In the genomic region with DNA sequence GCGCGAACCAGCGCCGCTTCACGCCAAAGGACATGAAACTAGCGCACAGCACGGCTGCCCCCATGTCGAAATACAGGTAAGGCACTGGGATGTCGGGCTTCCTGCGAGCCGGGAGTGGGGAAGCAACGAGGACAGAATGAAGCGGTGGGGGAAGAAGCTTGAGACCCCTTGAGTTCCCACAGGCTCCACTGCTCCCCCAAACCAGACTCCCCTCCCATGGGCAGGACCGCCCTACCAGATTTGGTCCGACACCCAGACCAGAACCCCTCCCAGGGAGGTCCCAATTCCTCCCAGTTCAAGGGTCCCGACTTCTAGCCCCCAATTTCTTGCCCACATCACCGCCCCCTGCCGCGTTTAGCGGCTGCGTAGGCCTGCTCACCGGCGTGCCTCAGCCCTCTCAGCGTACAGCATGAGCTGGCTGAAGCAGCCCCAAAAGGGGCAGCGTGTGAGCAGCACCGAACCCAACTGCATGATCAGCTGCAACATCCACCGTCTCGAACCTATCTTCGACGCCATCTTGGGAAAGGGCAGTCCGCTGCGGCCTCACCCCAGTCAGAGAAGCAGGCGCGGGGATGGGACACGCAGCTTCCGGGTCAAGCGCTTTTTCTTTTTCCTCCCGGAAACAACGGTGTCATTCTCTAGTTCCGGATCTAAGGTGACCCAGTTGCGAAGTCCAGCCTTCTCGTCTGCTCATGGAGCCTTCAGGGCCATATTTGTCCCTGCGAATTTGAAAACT, we compare ENCODE assay signal across 8 cellular contexts. TPM values are rescaled to one million over a fixed set of nuclear protein-coding genes. Genes with fewer than 3 reads are reported as not detected.
DNase-seq lines count a peak whose midpoint lies in the region; ATAC-seq and TF ChIP-seq lines count a peak whose summit lies in the region.

A gene (minus strand): TSS at position 527 of the 736 bp plus-strand sequence. CDS start 11 bp downstream, at position 516.

- H3K4me1 Mint-ChIP-seq in type B pancreatic cell (ENCODE audit: unreplicated experiment), result peaks cover 11% of the 10 kb centered on the region

- no peaks in the 10 kb centered on the region for H3K27me3 Mint-ChIP-seq in type B pancreatic cell

- H3K36me3 Mint-ChIP-seq in type B pancreatic cell, result peaks cover 12% of the 10 kb centered on the region

- peak within 1 kb of the TSS; percentile 88 for H3K4me3 ChIP-seq in GM08714 (ENCODE audit: low read length)

- peak; percentile 93 for DNase-seq in NCI-H146 (lab: John Stamatoyannopoulos, UW)
- peak; percentile 93 for DNase-seq in amniotic epithelial cell (ENCODE audit: low read depth)
- peak; percentile 92 for DNase-seq in left cardiac atrium
- peak; percentile 85 to 98 (median 91) for DNase-seq in posterior cingulate gyrus
- DNase-seq in type B pancreatic cell (ENCODE audit: extremely low spot score, unreplicated experiment), result peak; percentile 85

- ATAC-seq in HG02642 (IDR thresholded peaks at IDR 0.05; ENCODE audit: poor library complexity, unreplicated experiment) (peak; percentile 79), left cardiac atrium (peak; percentile 94 to 96)

- intact Hi-C loops in T-helper 1 cell treated with Interleukin-12 subunit alpha and Interleukin-12 subunit beta and Interleukin-4 antibody, amounts not matched to agents 30 ng/mL and 1 ng/mL, for 36 hours (cut with micrococcal nuclease), result loop anchor here (1.0 to 2.0 kb wide), 4 partner anchors 8 to 488 kb away; a partner anchor contains a TSS
- intact Hi-C loops in left cardiac atrium (cut with DNase I) (loop anchor here in 1 of 2 donors (5.0 kb wide), 1 partner anchor 103 kb away; no protein-coding TSS in a partner anchor), posterior cingulate gyrus (cut with DNase I) (loop anchor here (10.0 kb wide), 2 partner anchors 50 to 530 kb away; a partner anchor contains a TSS)

- peak within 1 kb of the TSS; percentile 94 for H3K27ac Mint-ChIP-seq in type B pancreatic cell

- H3K9me3 Mint-ChIP-seq in type B pancreatic cell, result no peaks in the 10 kb centered on the region

- peak within 1 kb of the TSS; percentile 97 for H3K4me3 Mint-ChIP-seq in type B pancreatic cell

- no peak for TF ChIP-seq CTCF in type B pancreatic cell (conservative IDR thresholded peaks at IDR 0.05)

RNA-seq across cellular contexts. Expression of the gene that starts here (rescaled TPM):
- total RNA-seq in T-helper 1 cell treated with Interleukin-12 subunit alpha and Interleukin-12 subunit beta and Interleukin-4 antibody, amounts not matched to agents 30 ng/mL and 1 ng/mL, for 36 hours, result 31.8 and 33.6 TPM in 2 replicates
- total RNA-seq in left cardiac atrium, result 10 to 100 TPM; 16.1 to 17.5 TPM
- 33.8 and 34.4 TPM in 2 replicates for total RNA-seq in type B pancreatic cell (ENCODE audit: low replicate concordance)

Comparison
In these comparisons a context has a peak if more than half of its experiments do, and no peak if none do; other contexts are left out.
1. Peak in every context shown above with its lines: DNase-seq, ATAC-seq and H3K4me3 ChIP-seq.